ENCODE assay signal across 8 cellular contexts in genomic region chr1:179366093-179366800, GRCh38. TPM values are rescaled to one million over a fixed set of nuclear protein-coding genes. Genes with fewer than 3 reads are reported as not detected.
DNase-seq lines count a peak whose midpoint lies in the region; ATAC-seq, FAIRE-seq and TF ChIP-seq lines count a peak whose summit lies in the region.

No MANE protein-coding gene starts in this region.

- no peaks in the 10 kb centered on the region for H3K36me3 ChIP-seq in heart right ventricle

- TF ChIP-seq CTCF in heart right ventricle (IDR thresholded peaks at IDR 0.05) = no peak
- TF ChIP-seq CTCF in nephron progenitor cell (IDR thresholded peaks at IDR 0.05) = no peak

- H3K27me3 ChIP-seq in heart right ventricle = no peaks in the 10 kb centered on the region

- H3K9me3 Mint-ChIP-seq in nephron progenitor cell = no peaks in the 10 kb centered on the region

- H3K36me3 Mint-ChIP-seq in nephron progenitor cell (ENCODE audit: low read depth) = no peaks in the 10 kb centered on the region

- WGBS in heart right ventricle, 2 donors = 5 to 7% methylated on average over 28 of the region's 28 CpGs

- H3K4me3 Mint-ChIP-seq in nephron progenitor cell = peak overlapping the region; percentile 95

- H3K9me3 ChIP-seq in heart right ventricle = no peaks in the 10 kb centered on the region

- DNase-seq in heart right ventricle (no peak), Right ventricle myocardium superior (no peak), epithelial cell of prostate (ENCODE audit: low read depth, low spot score) (no peak), nephron progenitor cell (no peak), NCI-H2029 (lab: John Stamatoyannopoulos, UW) (no peak), HTR-8/SVneo (ENCODE audit: insufficient read length, low spot score) (no peak)

- peaks cover 6% of the 10 kb centered on the region for H3K27me3 Mint-ChIP-seq in nephron progenitor cell (ENCODE audit: low read depth, poor library complexity)

- ATAC-seq in heart right ventricle (peak in 4 of 8 donors; percentile 2 to 19 (median 9)), Right ventricle myocardium superior (ENCODE audit: poor library complexity) (no peak), HG02981 (IDR thresholded peaks at IDR 0.05; ENCODE audit: unreplicated experiment) (peak; percentile 20), SK-N-SH treated with all-trans-retinoic acid at 6 μM for 48 hours (peak; percentile 58)

- H3K27ac ChIP-seq in heart right ventricle (peak overlapping the region; percentile 83 to 96 (median 88)), epithelial cell of prostate (peak overlapping the region; percentile 80)

- peaks cover 14% of the 10 kb centered on the region for H3K4me1 Mint-ChIP-seq in nephron progenitor cell

- FAIRE-seq in HTR-8/SVneo (lab: Jason Lieb, UNC) = no peak

- H3K4me1 ChIP-seq in heart right ventricle = peaks cover 0 to 12% (median 0%) of the 10 kb centered on the region in 9 donors

- peak overlapping the region; percentile 100 for H3K27ac Mint-ChIP-seq in nephron progenitor cell

- H3K4me3 ChIP-seq in heart right ventricle = peak overlapping the region; percentile 60 to 79 (median 70)

- intact Hi-C loops in heart right ventricle (cut with DNase I) = loop anchor here (5.0 to 10.0 kb wide), 10 partner anchors 71 to 824 kb away; partner anchors contain the start of genes SOAT1 (in 7 of the 10), TOR3A (in 2 of the 10) and ABL2 (in 1 of the 10)
- intact Hi-C loops in Right ventricle myocardium superior (cut with DNase I) = loop anchor here (5.0 kb wide), 2 partner anchors 114 to 284 kb away; partner anchors contain the start of gene TOR3A

TF ChIP-seq in SK-N-SH treated with all-trans-retinoic acid at 6 μM for 48 hours, 23 proteins besides CTCF, POLR2A, EP300 and RAD21:
- TF ChIP-seq BACH2 (CRISPR knock-in tag; IDR thresholded peaks at IDR 0.05; ENCODE audit: borderline replicate concordance) (no peak), ISL1 (CRISPR knock-in tag; IDR thresholded peaks at IDR 0.05) (no peak), ARNTL (CRISPR knock-in tag; IDR thresholded peaks at IDR 0.05; ENCODE audit: borderline replicate concordance, low read depth) (no peak), ZNF8 (CRISPR knock-in tag; IDR thresholded peaks at IDR 0.05) (no peak), ZC3H10 (CRISPR knock-in tag; IDR thresholded peaks at IDR 0.05) (no peak), ZNF565 (CRISPR knock-in tag; conservative IDR thresholded peaks at IDR 0.05; ENCODE audit: low read depth) (no peak), OSR1 (CRISPR knock-in tag; IDR thresholded peaks at IDR 0.05) (no peak), TCF4 (CRISPR knock-in tag; IDR thresholded peaks at IDR 0.05; ENCODE audit: borderline replicate concordance) (no peak), TSHZ2 (CRISPR knock-in tag; IDR thresholded peaks at IDR 0.05) (no peak), SNAI2 (CRISPR knock-in tag; IDR thresholded peaks at IDR 0.05) (no peak), ZNF70 (CRISPR knock-in tag; IDR thresholded peaks at IDR 0.05) (no peak), PPARA (CRISPR knock-in tag; IDR thresholded peaks at IDR 0.05; ENCODE audit: borderline replicate concordance) (no peak), TOX (CRISPR knock-in tag; IDR thresholded peaks at IDR 0.05; ENCODE audit: borderline replicate concordance) (no peak), ESRRG (CRISPR knock-in tag; IDR thresholded peaks at IDR 0.05) (no peak), CSDC2 (CRISPR knock-in tag; IDR thresholded peaks at IDR 0.05) (no peak), ZFP3 (CRISPR knock-in tag; IDR thresholded peaks at IDR 0.05) (no peak), CREB5 (CRISPR knock-in tag; IDR thresholded peaks at IDR 0.05; ENCODE audit: low read depth) (no peak), GLIS3 (CRISPR knock-in tag; IDR thresholded peaks at IDR 0.05) (no peak)
- TF ChIP-seq, protein P1, sequence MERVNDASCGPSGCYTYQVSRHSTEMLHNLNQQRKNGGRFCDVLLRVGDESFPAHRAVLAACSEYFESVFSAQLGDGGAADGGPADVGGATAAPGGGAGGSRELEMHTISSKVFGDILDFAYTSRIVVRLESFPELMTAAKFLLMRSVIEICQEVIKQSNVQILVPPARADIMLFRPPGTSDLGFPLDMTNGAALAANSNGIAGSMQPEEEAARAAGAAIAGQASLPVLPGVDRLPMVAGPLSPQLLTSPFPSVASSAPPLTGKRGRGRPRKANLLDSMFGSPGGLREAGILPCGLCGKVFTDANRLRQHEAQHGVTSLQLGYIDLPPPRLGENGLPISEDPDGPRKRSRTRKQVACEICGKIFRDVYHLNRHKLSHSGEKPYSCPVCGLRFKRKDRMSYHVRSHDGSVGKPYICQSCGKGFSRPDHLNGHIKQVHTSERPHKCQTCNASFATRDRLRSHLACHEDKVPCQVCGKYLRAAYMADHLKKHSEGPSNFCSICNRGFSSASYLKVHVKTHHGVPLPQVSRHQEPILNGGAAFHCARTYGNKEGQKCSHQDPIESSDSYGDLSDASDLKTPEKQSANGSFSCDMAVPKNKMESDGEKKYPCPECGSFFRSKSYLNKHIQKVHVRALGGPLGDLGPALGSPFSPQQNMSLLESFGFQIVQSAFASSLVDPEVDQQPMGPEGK (CRISPR knock-in tag; IDR thresholded peaks at IDR 0.05; ENCODE audit: borderline replicate concordance) = no peak
- TF ChIP-seq, protein P2, sequence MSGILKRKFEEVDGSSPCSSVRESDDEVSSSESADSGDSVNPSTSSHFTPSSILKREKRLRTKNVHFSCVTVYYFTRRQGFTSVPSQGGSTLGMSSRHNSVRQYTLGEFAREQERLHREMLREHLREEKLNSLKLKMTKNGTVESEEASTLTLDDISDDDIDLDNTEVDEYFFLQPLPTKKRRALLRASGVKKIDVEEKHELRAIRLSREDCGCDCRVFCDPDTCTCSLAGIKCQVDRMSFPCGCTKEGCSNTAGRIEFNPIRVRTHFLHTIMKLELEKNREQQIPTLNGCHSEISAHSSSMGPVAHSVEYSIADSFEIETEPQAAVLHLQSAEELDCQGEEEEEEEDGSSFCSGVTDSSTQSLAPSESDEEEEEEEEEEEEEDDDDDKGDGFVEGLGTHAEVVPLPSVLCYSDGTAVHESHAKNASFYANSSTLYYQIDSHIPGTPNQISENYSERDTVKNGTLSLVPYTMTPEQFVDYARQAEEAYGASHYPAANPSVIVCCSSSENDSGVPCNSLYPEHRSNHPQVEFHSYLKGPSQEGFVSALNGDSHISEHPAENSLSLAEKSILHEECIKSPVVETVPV (CRISPR knock-in tag; IDR thresholded peaks at IDR 0.05) = no peak

RNA-seq across cellular contexts. Expression of gene AXDND1, which starts 0.5 kb away (rescaled TPM):
- total RNA-seq in heart right ventricle (under 1 TPM in 3 of 10 donors, not detected in 7; 0.12 to 0.17 (median 0.17) TPM), Right ventricle myocardium superior (not detected)
- under 1 TPM in 1 of 2 donors, not detected in 1; 0.03 TPM for polyA plus RNA-seq in heart right ventricle
